In genomic region chr1:8711873-8712412, GRCh38 we compare ENCODE assay signal across 1 cellular context.
TF ChIP-seq lines count a peak whose summit lies in the region.

No MANE protein-coding gene starts in this region.

TF ChIP-seq in HepG2, 621 proteins besides CTCF, POLR2A, EP300 and RAD21 (continued from another document and continues in another):
- TF ChIP-seq ZNF800 (CRISPR knock-in tag; IDR thresholded peaks at IDR 0.05) (no peak), NR2F1 (CRISPR knock-in tag; IDR thresholded peaks at IDR 0.05) (no peak), SAFB2 (CRISPR knock-in tag; IDR thresholded peaks at IDR 0.05; ENCODE audit: borderline replicate concordance, low read depth) (no peak), ARID3A (IDR thresholded peaks at IDR 0.05; ENCODE audit: low read depth, low read length) (peak; percentile 14), SAP130 (CRISPR knock-in tag; IDR thresholded peaks at IDR 0.05; ENCODE audit: low read depth) (peak; percentile 79), AGO1 (IDR thresholded peaks at IDR 0.05; ENCODE audit: low read depth, low read length, poor library complexity, severe bottlenecking) (no peak), FOXP1 (IDR thresholded peaks at IDR 0.05) (no peak), FOXP1 (CRISPR knock-in tag; IDR thresholded peaks at IDR 0.05) (peak; percentile 92), IRX3 (CRISPR knock-in tag; IDR thresholded peaks at IDR 0.05; ENCODE audit: borderline replicate concordance, low read depth) (no peak), TCF7 (IDR thresholded peaks at IDR 0.05; ENCODE audit: low read depth) (peak; percentile 86), DDIT3 (CRISPR knock-in tag; IDR thresholded peaks at IDR 0.05) (no peak), ZNF263 (CRISPR knock-in tag; IDR thresholded peaks at IDR 0.05) (no peak), ETV5 (CRISPR knock-in tag; IDR thresholded peaks at IDR 0.05; ENCODE audit: borderline replicate concordance) (peak; percentile 61; the same call in 1 of the 2 replicates), MED13 (CRISPR knock-in tag; IDR thresholded peaks at IDR 0.05) (no peak), SOX13 (IDR thresholded peaks at IDR 0.05) (peak; percentile 76), SOX13 (CRISPR knock-in tag; conservative IDR thresholded peaks at IDR 0.05 in 1 of 2, IDR thresholded peaks at IDR 0.05 in 1 of 2) (peak in 1 of 2 experiments; percentile 94; a peak in 2 of 4 replicates), NFIC (IDR thresholded peaks at IDR 0.05; ENCODE audit: low read length) (peak; percentile 30; the same call in 1 of the 2 replicates), CREBL2 (CRISPR knock-in tag; IDR thresholded peaks at IDR 0.05; ENCODE audit: borderline replicate concordance) (no peak), ZNF513 (CRISPR knock-in tag; conservative IDR thresholded peaks at IDR 0.05) (no peak), ONECUT2 (CRISPR knock-in tag; IDR thresholded peaks at IDR 0.05) (0 out of 2 replicates have a peak, but pooled peaks have one; percentile 15), PPARG (CRISPR knock-in tag; conservative IDR thresholded peaks at IDR 0.05) (peak; percentile 0; the same call in 1 of the 2 replicates), ZNF670 (CRISPR knock-in tag; IDR thresholded peaks at IDR 0.05; ENCODE audit: borderline replicate concordance) (no peak), NFYB (CRISPR knock-in tag; IDR thresholded peaks at IDR 0.05) (no peak), RERE (CRISPR knock-in tag; IDR thresholded peaks at IDR 0.05; ENCODE audit: low read depth) (peak; percentile 58; the same call in 1 of the 2 replicates), USF2 (IDR thresholded peaks at IDR 0.05; ENCODE audit: low read depth, low read length) (no peak), USF2 (CRISPR knock-in tag; IDR thresholded peaks at IDR 0.05; ENCODE audit: borderline replicate concordance) (no peak), GATAD2A (CRISPR knock-in tag; IDR thresholded peaks at IDR 0.05) (peak; percentile 85), THRA (CRISPR knock-in tag; IDR thresholded peaks at IDR 0.05; ENCODE audit: borderline replicate concordance) (peak; percentile 16; the same call in 1 of the 2 replicates), NR2F6 (IDR thresholded peaks at IDR 0.05) (peak; percentile 26; the same call in 1 of the 2 replicates), NR2F6 (CRISPR knock-in tag; IDR thresholded peaks at IDR 0.05) (peak; percentile 15; the same call in 1 of the 2 replicates), ARID5B (CRISPR knock-in tag; IDR thresholded peaks at IDR 0.05) (peak; percentile 85), SKIL (CRISPR knock-in tag; IDR thresholded peaks at IDR 0.05; ENCODE audit: borderline replicate concordance) (peak; percentile 58; the same call in 1 of the 2 replicates), ZNF7 (CRISPR knock-in tag; IDR thresholded peaks at IDR 0.05) (no peak), ZBTB25 (CRISPR knock-in tag; IDR thresholded peaks at IDR 0.05) (peak; percentile 40; the same call in 1 of the 2 replicates), ZNF792 (CRISPR knock-in tag; IDR thresholded peaks at IDR 0.05) (0 out of 2 replicates have a peak, but pooled peaks have one; percentile 10)
